ENCODE assay signal across 8 cellular contexts in genomic region chr4:55819634-55820033, GRCh38. TPM values are rescaled to one million over a fixed set of nuclear protein-coding genes. Genes with fewer than 3 reads are reported as not detected.
A peak's percentile ranks its signal among the peaks of the same experiment; 100 is the strongest.
DNase-seq lines count a peak whose midpoint lies in the region; ATAC-seq and TF ChIP-seq lines count a peak whose summit lies in the region.

A gene with protein sequence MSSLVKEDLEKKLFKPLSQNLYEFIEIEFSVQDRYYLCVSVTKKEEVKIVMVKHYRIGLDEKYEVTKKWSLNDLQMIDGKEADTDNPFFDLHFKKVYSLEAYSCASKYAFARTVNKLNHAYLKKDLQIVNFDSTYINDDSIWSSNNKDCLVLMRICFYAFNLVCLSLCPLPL (plus strand): TSS chr4:55819790. CDS start chr4:55820027, 237 bp downstream.

- WGBS in right cardiac atrium: 6% methylated on average over 13 of the region's 13 CpGs
- 7 to 11% methylated on average over 13 of the region's 13 CpGs for WGBS in lower leg skin, 2 donors

- CTCF ChIA-PET in PC-3 (lab: Charles Lee): no interaction called here

- POLR2A ChIA-PET in PC-3 (lab: Charles Lee; ENCODE audit: unreplicated experiment): no interaction called here

- H3K9me3 ChIP-seq in right cardiac atrium (ENCODE audit: control insufficient read depth, low read length) (no peaks in the 10 kb centered on the region), skeletal muscle tissue (ENCODE audit: control insufficient read depth in 3 of 3, low read length in 3 of 3) (no peaks in the 10 kb centered on the region), PC-3 (ENCODE audit: low read length) (no peaks in the 10 kb centered on the region)

- H3K79me2 ChIP-seq in GM23338 (replicated peaks; ENCODE audit: insufficient read depth) (no peaks in the 10 kb centered on the region), PC-3 (ENCODE audit: low read length) (no peaks in the 10 kb centered on the region)

- H3K27ac ChIP-seq in GM23338 (ENCODE audit: low read depth) (no peak within 1 kb of the TSS), right cardiac atrium (ENCODE audit: low read length) (no peak within 1 kb of the TSS), skeletal muscle tissue (ENCODE audit: low read depth, low read length) (no peak within 1 kb of the TSS), PC-3 (ENCODE audit: low read length) (no peak within 1 kb of the TSS)

- peak within 1 kb of the TSS; percentile 79 for H2AFZ ChIP-seq in GM23338
- H2AFZ ChIP-seq in PC-3 (ENCODE audit: low read length): no peak within 1 kb of the TSS

- H3K36me3 ChIP-seq in GM23338 (ENCODE audit: insufficient read depth) (no peaks in the 10 kb centered on the region), skeletal muscle tissue (ENCODE audit: control insufficient read depth in 3 of 3, insufficient read depth in 3 of 3, low read length in 3 of 3) (no peaks in the 10 kb centered on the region), PC-3 (ENCODE audit: low read depth, low read length) (no peaks in the 10 kb centered on the region)

- H3K9me2 ChIP-seq in GM23338 (ENCODE audit: insufficient read depth): no peaks in the 10 kb centered on the region
- H3K9me2 ChIP-seq in PC-3 (replicated peaks; ENCODE audit: low read length): no peaks in the 10 kb centered on the region

- no peak within 1 kb of the TSS for H3K9ac ChIP-seq in skeletal muscle tissue (ENCODE audit: low read depth in 1 of 3, low read length in 3 of 3)
- H3K9ac ChIP-seq in PC-3 (ENCODE audit: low read length): no peak within 1 kb of the TSS

- H3K27me3 ChIP-seq in GM23338 (ENCODE audit: insufficient read depth) (no peaks in the 10 kb centered on the region), right cardiac atrium (ENCODE audit: control insufficient read depth, insufficient read depth) (no peaks in the 10 kb centered on the region), skeletal muscle tissue (ENCODE audit: control insufficient read depth in 3 of 3, insufficient read depth in 3 of 3, low read length in 3 of 3) (peaks cover 3 to 4% (median 3%) of the 10 kb centered on the region in 3 donors), PC-3 (ENCODE audit: low read length) (peaks cover 17% of the 10 kb centered on the region)

- no peaks in the 10 kb centered on the region for H3K9me3 Mint-ChIP-seq in GM23338

- H3F3A ChIP-seq in GM23338 (replicated peaks; ENCODE audit: low read depth) (no peaks in the 10 kb centered on the region), PC-3 (ENCODE audit: low read length, unreplicated experiment) (no peaks in the 10 kb centered on the region)

- DNase-seq in GM23338 (ENCODE audit: low spot score): peak; percentile 93
- peak; percentile 26 to 65 (median 35) for DNase-seq in right cardiac atrium
- no peak for DNase-seq in PC-3
- DNase-seq in MV-4-11 (lab: John Stamatoyannopoulos, UW): no peak
- DNase-seq in lower leg skin (ENCODE audit: low spot score in 2 of 2): no peak

- H3K4me1 ChIP-seq in GM23338 (ENCODE audit: insufficient read depth) (0 out of 2 replicates have a peak, but pooled peaks cover 5% of the 10 kb centered on the region), right cardiac atrium (ENCODE audit: control insufficient read depth, insufficient read depth, low read length) (no peaks in the 10 kb centered on the region), skeletal muscle tissue (ENCODE audit: control insufficient read depth in 3 of 3, insufficient read depth in 3 of 3, low read length in 3 of 3) (no peaks in the 10 kb centered on the region), PC-3 (ENCODE audit: insufficient read depth, low read length) (no peaks in the 10 kb centered on the region)

- TF ChIP-seq POLR2A in lower leg skin (IDR thresholded peaks at IDR 0.05): no peak

- peaks cover 5% of the 10 kb centered on the region; the same call in 2 of the 3 replicates for H3K4me1 Mint-ChIP-seq in GM23338

- H3K36me3 Mint-ChIP-seq in GM23338 (ENCODE audit: low read depth): no peaks in the 10 kb centered on the region

- peaks cover 3% of the 10 kb centered on the region for H3K27me3 Mint-ChIP-seq in GM23338 (ENCODE audit: insufficient read depth, low read depth, poor library complexity)

- H3K4me3 ChIP-seq in GM23338: peak within 1 kb of the TSS; percentile 31; the same call in 1 of the 2 replicates
- peak within 1 kb of the TSS; percentile 42 for H3K4me3 ChIP-seq in WI38 (ENCODE audit: low read depth, low read length)
- peak within 1 kb of the TSS; percentile 66 for H3K4me3 ChIP-seq in right cardiac atrium (ENCODE audit: low read length)
- H3K4me3 ChIP-seq in skeletal muscle tissue (ENCODE audit: low read length in 3 of 3): peak within 1 kb of the TSS in 2 of 3 donors; percentile 29 to 49
- no peak within 1 kb of the TSS for H3K4me3 ChIP-seq in PC-3 (ENCODE audit: low read length)
- H3K4me3 ChIP-seq in lower leg skin (ENCODE audit: low read depth, poor library complexity, severe bottlenecking): no peak within 1 kb of the TSS

- H4K20me1 ChIP-seq in GM23338 (replicated peaks; ENCODE audit: insufficient read depth): no peaks in the 10 kb centered on the region
- no peaks in the 10 kb centered on the region for H4K20me1 ChIP-seq in PC-3 (ENCODE audit: low read length)

- H3K4me3 Mint-ChIP-seq in GM23338: peak within 1 kb of the TSS; percentile 57

- peak; percentile 100 for ATAC-seq in GM23338
- peak; percentile 65 for ATAC-seq in right cardiac atrium
- no peak for ATAC-seq in PC-3
- no peak for ATAC-seq in HG02623 (IDR thresholded peaks at IDR 0.05; ENCODE audit: unreplicated experiment)

- H3K4me2 ChIP-seq in GM23338: peak within 1 kb of the TSS; percentile 46; the same call in 1 of the 2 replicates
- no peak within 1 kb of the TSS for H3K4me2 ChIP-seq in PC-3 (ENCODE audit: low read length)

- H3K27ac Mint-ChIP-seq in GM23338: peak within 1 kb of the TSS; percentile 20; the same call in 1 of the 2 replicates

- intact Hi-C loops in right cardiac atrium (cut with DNase I) (no loop called here), PC-3 (cut with micrococcal nuclease) (no loop called here), lower leg skin (cut with DNase I; ENCODE audit: low total_unique reads) (no loop called here)

- no TSS peak for BruUV-seq in PC-3 (replicated peaks; lab: Mats Ljungman, UMichigan)

- TF ChIP-seq CTCF in GM23338 (conservative IDR thresholded peaks at IDR 0.05; ENCODE audit: low read depth in 2 of 2) (peak in 1 of 2 experiments; percentile 36; a peak in 2 of 4 replicates), WI38 (IDR thresholded peaks at IDR 0.05; ENCODE audit: low read depth, low read length) (no peak), PC-3 (conservative IDR thresholded peaks at IDR 0.05; ENCODE audit: low read depth, low read length) (no peak), lower leg skin (IDR thresholded peaks at IDR 0.05) (no peak)

RNA-seq across cellular contexts. Expression of the gene that starts here (rescaled TPM):
- not detected in 2 replicates for total RNA-seq in GM23338 (2014; rRNA removed; shearing (Covaris generic))
- polyA plus RNA-seq in GM23338 (2016; fragmentation: Nextera tagmentation; extraction: Ambion mirVana) (not detected in 2 replicates), right cardiac atrium (0.11 TPM)
- total RNA-seq in right cardiac atrium (not detected), skeletal muscle tissue (2.6 TPM), PC-3 (2014; rRNA removed) (not detected in 2 replicates), lower leg skin (not detected)

Comparison
In these comparisons a context has a peak if more than half of its experiments do, and no peak if none do; other contexts are left out.
1. Peak in DNase-seq, ATAC-seq, H3K4me3 ChIP-seq and H3K4me2 ChIP-seq in GM23338; RNA of the gene not detected or under 1 TPM.
2. Peak in DNase-seq, ATAC-seq and H3K4me3 ChIP-seq in right cardiac atrium; RNA of the gene not detected or under 1 TPM.
3. H3K4me3 ChIP-seq: peak in WI38 (single experiment) and skeletal muscle tissue (2 of 3); none in PC-3 (single experiment) and lower leg skin (single experiment).